10 cellular contexts compared by ENCODE assay signal in the genomic region with DNA sequence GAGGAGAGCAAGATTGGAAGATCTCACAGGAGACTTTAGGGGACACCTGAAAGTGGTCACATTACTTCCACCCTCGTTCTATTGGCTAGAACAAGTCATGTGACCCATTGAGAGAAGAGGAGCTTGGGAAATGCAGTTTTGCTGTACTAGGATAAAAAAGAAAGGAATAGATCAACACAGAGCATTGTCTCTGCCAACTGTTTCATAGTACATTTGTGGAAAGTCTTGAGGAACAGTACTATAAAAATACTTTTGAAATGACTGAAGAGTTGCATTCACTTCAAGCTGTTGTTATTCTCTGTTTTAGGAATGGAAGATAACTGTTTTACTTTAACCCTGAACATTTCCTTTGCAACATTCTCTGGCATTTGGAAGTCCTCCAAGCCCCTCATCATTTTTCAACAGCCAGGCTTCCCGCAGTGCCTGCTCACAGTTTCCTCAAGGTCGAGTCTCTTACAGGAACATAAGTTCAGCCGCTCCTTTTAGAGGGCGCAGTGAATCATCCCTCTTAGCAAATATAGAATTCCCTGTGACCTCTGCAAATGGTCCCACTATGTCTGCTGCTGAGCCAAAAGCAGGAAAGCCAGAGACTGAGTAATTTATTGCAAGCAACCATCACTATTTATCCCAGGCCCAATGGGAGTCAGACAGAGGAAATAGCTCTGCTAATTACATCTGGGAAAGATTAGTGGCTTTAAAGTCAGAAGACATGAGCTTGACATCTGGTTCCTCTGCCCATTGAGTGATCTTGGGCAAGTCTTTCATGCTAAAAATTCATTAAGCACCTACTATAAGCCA. TPM values are rescaled to one million over a fixed set of nuclear protein-coding genes. Genes with fewer than 3 reads are reported as not detected.
DNase-seq lines count a peak whose midpoint lies in the region; ATAC-seq and TF ChIP-seq lines count a peak whose summit lies in the region.
"Had no signal": no experiment of that assay in that cellular context is flagged by ENCODE, and none has a peak within 500 bp of the region (broad histone marks: within the 10 kb centered on the region; RNA-seq: fewer than 3 reads in every experiment).

No MANE protein-coding gene starts in this region.

- POLR2A ChIA-PET in WTC11 (lab: Charles Lee): no interaction called here

- DNase-seq in GM03348 (ENCODE audit: low spot score) (peak; percentile 76), WTC11 (ENCODE audit: low spot score) (no peak), left cardiac atrium (peak; percentile 62), retinal pigment epithelial cell (ENCODE audit: low read depth) (peak; percentile 4), hippocampal formation (lab: John Stamatoyannopoulos, UW) (no peak), T-helper 9 cell (no peak)
- DNase-seq: foreskin melanocyte, NCI-H146 had no signal

- no peaks in the 10 kb centered on the region for H3K4me1 Mint-ChIP-seq in WTC11

- no peak overlapping the region for H3K27ac Mint-ChIP-seq in WTC11

- ATAC-seq in WTC11 (no peak), left cardiac atrium (peak; percentile 85 to 97), HG03135 (IDR thresholded peaks at IDR 0.05; ENCODE audit: unreplicated experiment) (no peak), GM19328 (IDR thresholded peaks at IDR 0.05; ENCODE audit: unreplicated experiment) (no peak)

- H3K4me3 ChIP-seq in retinal pigment epithelial cell (ENCODE audit: low read length): no peak overlapping the region

- CTCF ChIA-PET in WTC11 (lab: Charles Lee): interaction anchor here (0.9 to 1.7 kb wide), 2 partner anchors 9 to 99 kb away, joined by 4 to 9 read pairs; no protein-coding TSS in a partner anchor

- H3K4me3 Mint-ChIP-seq in WTC11: no peak overlapping the region

- peaks cover 11% of the 10 kb centered on the region for H3K9me3 Mint-ChIP-seq in WTC11

- intact Hi-C loops in left cardiac atrium (cut with DNase I): no loop called here

- no peaks in the 10 kb centered on the region for H3K36me3 Mint-ChIP-seq in WTC11

- peaks cover 6% of the 10 kb centered on the region; the same call in 1 of the 2 replicates for H3K27me3 Mint-ChIP-seq in WTC11 (ENCODE audit: low read depth)

- no peak for TF ChIP-seq CTCF in WTC11 (IDR thresholded peaks at IDR 0.05)
- TF ChIP-seq CTCF in retinal pigment epithelial cell (conservative IDR thresholded peaks at IDR 0.05; ENCODE audit: low read depth, low read length): no peak

TF ChIP-seq in WTC11, 78 proteins besides CTCF, POLR2A, EP300 and RAD21:
- TF ChIP-seq KAT7 (CRISPR knock-in tag; IDR thresholded peaks at IDR 0.05; ENCODE audit: borderline replicate concordance) (no peak), NFYB (CRISPR knock-in tag; conservative IDR thresholded peaks at IDR 0.05; ENCODE audit: low read depth) (peak; percentile 86), RORB (CRISPR knock-in tag; IDR thresholded peaks at IDR 0.05) (no peak), FOXK1 (CRISPR knock-in tag; IDR thresholded peaks at IDR 0.05) (no peak)
- TF ChIP-seq, protein P1, sequence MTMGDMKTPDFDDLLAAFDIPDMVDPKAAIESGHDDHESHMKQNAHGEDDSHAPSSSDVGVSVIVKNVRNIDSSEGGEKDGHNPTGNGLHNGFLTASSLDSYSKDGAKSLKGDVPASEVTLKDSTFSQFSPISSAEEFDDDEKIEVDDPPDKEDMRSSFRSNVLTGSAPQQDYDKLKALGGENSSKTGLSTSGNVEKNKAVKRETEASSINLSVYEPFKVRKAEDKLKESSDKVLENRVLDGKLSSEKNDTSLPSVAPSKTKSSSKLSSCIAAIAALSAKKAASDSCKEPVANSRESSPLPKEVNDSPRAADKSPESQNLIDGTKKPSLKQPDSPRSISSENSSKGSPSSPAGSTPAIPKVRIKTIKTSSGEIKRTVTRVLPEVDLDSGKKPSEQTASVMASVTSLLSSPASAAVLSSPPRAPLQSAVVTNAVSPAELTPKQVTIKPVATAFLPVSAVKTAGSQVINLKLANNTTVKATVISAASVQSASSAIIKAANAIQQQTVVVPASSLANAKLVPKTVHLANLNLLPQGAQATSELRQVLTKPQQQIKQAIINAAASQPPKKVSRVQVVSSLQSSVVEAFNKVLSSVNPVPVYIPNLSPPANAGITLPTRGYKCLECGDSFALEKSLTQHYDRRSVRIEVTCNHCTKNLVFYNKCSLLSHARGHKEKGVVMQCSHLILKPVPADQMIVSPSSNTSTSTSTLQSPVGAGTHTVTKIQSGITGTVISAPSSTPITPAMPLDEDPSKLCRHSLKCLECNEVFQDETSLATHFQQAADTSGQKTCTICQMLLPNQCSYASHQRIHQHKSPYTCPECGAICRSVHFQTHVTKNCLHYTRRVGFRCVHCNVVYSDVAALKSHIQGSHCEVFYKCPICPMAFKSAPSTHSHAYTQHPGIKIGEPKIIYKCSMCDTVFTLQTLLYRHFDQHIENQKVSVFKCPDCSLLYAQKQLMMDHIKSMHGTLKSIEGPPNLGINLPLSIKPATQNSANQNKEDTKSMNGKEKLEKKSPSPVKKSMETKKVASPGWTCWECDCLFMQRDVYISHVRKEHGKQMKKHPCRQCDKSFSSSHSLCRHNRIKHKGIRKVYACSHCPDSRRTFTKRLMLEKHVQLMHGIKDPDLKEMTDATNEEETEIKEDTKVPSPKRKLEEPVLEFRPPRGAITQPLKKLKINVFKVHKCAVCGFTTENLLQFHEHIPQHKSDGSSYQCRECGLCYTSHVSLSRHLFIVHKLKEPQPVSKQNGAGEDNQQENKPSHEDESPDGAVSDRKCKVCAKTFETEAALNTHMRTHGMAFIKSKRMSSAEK (CRISPR knock-in tag; IDR thresholded peaks at IDR 0.05; ENCODE audit: borderline replicate concordance): no peak
- TF ChIP-seq, protein P2, sequence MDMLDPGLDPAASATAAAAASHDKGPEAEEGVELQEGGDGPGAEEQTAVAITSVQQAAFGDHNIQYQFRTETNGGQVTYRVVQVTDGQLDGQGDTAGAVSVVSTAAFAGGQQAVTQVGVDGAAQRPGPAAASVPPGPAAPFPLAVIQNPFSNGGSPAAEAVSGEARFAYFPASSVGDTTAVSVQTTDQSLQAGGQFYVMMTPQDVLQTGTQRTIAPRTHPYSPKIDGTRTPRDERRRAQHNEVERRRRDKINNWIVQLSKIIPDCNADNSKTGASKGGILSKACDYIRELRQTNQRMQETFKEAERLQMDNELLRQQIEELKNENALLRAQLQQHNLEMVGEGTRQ (CRISPR knock-in tag; IDR thresholded peaks at IDR 0.05): peak; percentile 87
- TF ChIP-seq, protein P3, sequence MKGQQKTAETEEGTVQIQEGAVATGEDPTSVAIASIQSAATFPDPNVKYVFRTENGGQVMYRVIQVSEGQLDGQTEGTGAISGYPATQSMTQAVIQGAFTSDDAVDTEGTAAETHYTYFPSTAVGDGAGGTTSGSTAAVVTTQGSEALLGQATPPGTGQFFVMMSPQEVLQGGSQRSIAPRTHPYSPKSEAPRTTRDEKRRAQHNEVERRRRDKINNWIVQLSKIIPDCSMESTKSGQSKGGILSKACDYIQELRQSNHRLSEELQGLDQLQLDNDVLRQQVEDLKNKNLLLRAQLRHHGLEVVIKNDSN (CRISPR knock-in tag; IDR thresholded peaks at IDR 0.05): peak; percentile 84
TF ChIP-seq in WTC11: peak in this region for 3.

RNA-seq across cellular contexts. Expression of a gene that starts 40.7 kb away (rescaled TPM):
- total RNA-seq in WTC11 (2021): 72.2 to 84.4 TPM (median 75.7 TPM) in 3 replicates
- 10 to 100 TPM; 45.2 to 50.2 TPM for total RNA-seq in left cardiac atrium

RNA-seq across cellular contexts. Expression of a gene that starts 40.9 kb away (rescaled TPM):
- total RNA-seq in WTC11 (2021) (203 to 228 TPM (median 219 TPM) in 3 replicates), left cardiac atrium (10 to 100 TPM; 70.0 to 82.2 TPM)

Comparison
In these comparisons a context has a peak if more than half of its experiments do, and no peak if none do; other contexts are left out.
1. DNase-seq: peak in GM03348 (single experiment), left cardiac atrium (single experiment) and retinal pigment epithelial cell (single experiment); none in WTC11 (single experiment), hippocampal formation (0 of 2) and T-helper 9 cell (single experiment).
2. ATAC-seq: peak in left cardiac atrium (2 of 2); none in WTC11 (single experiment), HG03135 (single experiment) and GM19328 (single experiment).